ENCODE assay signal across 33 cellular contexts in genomic region chr16:69732101-69732500, GRCh38.
"Had no signal": no experiment of that assay in that cellular context is flagged by ENCODE, and none has a peak within 500 bp of the region (broad histone marks: within the 10 kb centered on the region; RNA-seq: fewer than 3 reads in every experiment).

No MANE protein-coding gene starts in this region.

- H3K9me3 ChIP-seq: neutrophil, ovary, psoas muscle, right lobe of liver, sigmoid colon, spleen, suprapubic skin, testis, tibial artery, upper lobe of left lung, vagina had no signal

- H3K27me3 Mint-ChIP-seq: naive thymus-derived CD4-positive, alpha-beta T cell; natural killer cell treated with Interleukin-12 subunit alpha and Interleukin-12 subunit beta and Interleukin-15 and Interleukin-18, amount 100 ng/mL, for 72 hours; progenitor cell of endocrine pancreas; stimulated activated memory B cell treated with anti-CD40 and anti-IgM and Interleukin-4, amounts not matched to agents 10 μg/mL and 1 μg/mL and 100 μg/mL, for 72 hours; stimulated activated naive CD8-positive, alpha-beta T cell treated with anti-CD3 and anti-CD28 coated beads, Interleukin-15, amount 100 ng/mL, for 72 hours had no signal

- H3K4me3 ChIP-seq: ovary, psoas muscle, right lobe of liver, sigmoid colon, smooth muscle cell, spleen, suprapubic skin, testis, tibial artery, upper lobe of left lung, vagina had no signal

- H3K9ac ChIP-seq: parathyroid adenoma had no signal

- DNase-seq: naive thymus-derived CD4-positive, alpha-beta T cell; nephron progenitor cell; nucleus accumbens; ovary; posterior cingulate gyrus; psoas muscle; right cardiac atrium; right lobe of liver; sigmoid colon; spleen; stimulated activated CD4-positive, alpha-beta T cell treated with anti-CD3 and anti-CD28 coated beads, Interleukin-12 subunit alpha, Interleukin-12 subunit beta, amount 100 ng/mL, for 4 hours; stimulated activated CD4-positive, alpha-beta T cell treated with anti-CD3 and anti-CD28 coated beads, Interleukin-1b, Interleukin-23, amount 100 ng/mL, for 48 hours; stimulated activated CD4-positive, alpha-beta T cell treated with anti-CD3 and anti-CD28 coated beads, Interleukin-4, amount 100 ng/mL, for 1 hour; stimulated activated CD4-positive, alpha-beta T cell treated with anti-CD3 and anti-CD28 coated beads, Interleukin-4, amount 100 ng/mL, for 4 hours; stimulated activated CD8-positive, alpha-beta memory T cell treated with anti-CD3 and anti-CD28 coated beads, Interleukin-4, amount 100 ng/mL, for 48 hours; stimulated activated naive CD4-positive, alpha-beta T cell; stimulated activated naive CD8-positive, alpha-beta T cell treated with anti-CD3 and anti-CD28 coated beads, Interleukin-15, amount 100 ng/mL, for 72 hours; stimulated activated naive CD8-positive, alpha-beta T cell treated with anti-CD3 and anti-CD28 coated beads, Interleukin-15, Interleukin-2, amounts not matched to agents 100 U/mL and 50 U/mL, for 24 hours; substantia nigra; testis; tibial artery; trophoblast cell; upper lobe of left lung had no signal

- H3K36me3 Mint-ChIP-seq: naive thymus-derived CD4-positive, alpha-beta T cell; natural killer cell treated with Interleukin-12 subunit alpha and Interleukin-12 subunit beta and Interleukin-15 and Interleukin-18, amount 100 ng/mL, for 72 hours; stimulated activated memory B cell treated with anti-CD40 and anti-IgM and Interleukin-4, amounts not matched to agents 10 μg/mL and 1 μg/mL and 100 μg/mL, for 72 hours had no signal

- ATAC-seq: naive thymus-derived CD4-positive, alpha-beta T cell; natural killer cell treated with Interleukin-12 subunit alpha and Interleukin-12 subunit beta and Interleukin-15 and Interleukin-18, amount 100 ng/mL, for 72 hours; psoas muscle; right cardiac atrium; right lobe of liver; stimulated activated memory B cell treated with anti-CD40 and anti-IgM and Interleukin-4, amounts not matched to agents 10 μg/mL and 1 μg/mL and 100 μg/mL, for 72 hours; stimulated activated naive CD8-positive, alpha-beta T cell treated with anti-CD3 and anti-CD28 coated beads, Interleukin-15, amount 100 ng/mL, for 72 hours; stimulated activated naive CD8-positive, alpha-beta T cell treated with anti-CD3 and anti-CD28 coated beads, Interleukin-15, Interleukin-2, amounts not matched to agents 100 U/mL and 50 U/mL, for 24 hours had no signal

- H3K27ac Mint-ChIP-seq: natural killer cell treated with Interleukin-12 subunit alpha and Interleukin-12 subunit beta and Interleukin-15 and Interleukin-18, amount 100 ng/mL, for 72 hours; nephron progenitor cell; progenitor cell of endocrine pancreas; stimulated activated memory B cell treated with anti-CD40 and anti-IgM and Interleukin-4, amounts not matched to agents 10 μg/mL and 1 μg/mL and 100 μg/mL, for 72 hours had no signal

- H3K36me3 ChIP-seq: neutrophil, ovary, right lobe of liver, sigmoid colon, spleen, suprapubic skin, tibial artery, upper lobe of left lung, vagina had no signal

- H3K27me3 ChIP-seq: ovary, right lobe of liver, sigmoid colon, spleen, suprapubic skin, testis, tibial artery, upper lobe of left lung, vagina had no signal

- H3K4me2 ChIP-seq: smooth muscle cell had no signal

- H3K4me3 Mint-ChIP-seq: naive thymus-derived CD4-positive, alpha-beta T cell; natural killer cell treated with Interleukin-12 subunit alpha and Interleukin-12 subunit beta and Interleukin-15 and Interleukin-18, amount 100 ng/mL, for 72 hours; nephron progenitor cell; neural crest cell; stimulated activated memory B cell treated with anti-CD40 and anti-IgM and Interleukin-4, amounts not matched to agents 10 μg/mL and 1 μg/mL and 100 μg/mL, for 72 hours; stimulated activated naive CD8-positive, alpha-beta T cell treated with anti-CD3 and anti-CD28 coated beads, Interleukin-15, amount 100 ng/mL, for 72 hours had no signal

- H3K27ac ChIP-seq: neutrophil, ovary, parathyroid adenoma, psoas muscle, right lobe of liver, sigmoid colon, spleen, suprapubic skin, testis, tibial artery, upper lobe of left lung, vagina had no signal

- H2AFZ ChIP-seq: parathyroid adenoma had no signal

- H3K9me3 Mint-ChIP-seq: naive thymus-derived CD4-positive, alpha-beta T cell; natural killer cell treated with Interleukin-12 subunit alpha and Interleukin-12 subunit beta and Interleukin-15 and Interleukin-18, amount 100 ng/mL, for 72 hours; nephron progenitor cell; neural crest cell; stimulated activated memory B cell treated with anti-CD40 and anti-IgM and Interleukin-4, amounts not matched to agents 10 μg/mL and 1 μg/mL and 100 μg/mL, for 72 hours; stimulated activated naive CD8-positive, alpha-beta T cell treated with anti-CD3 and anti-CD28 coated beads, Interleukin-15, amount 100 ng/mL, for 72 hours had no signal

- FAIRE-seq: urothelium cell line had no signal

- H3K4me1 ChIP-seq: right lobe of liver had no signal
